1 cellular context compared by ENCODE assay signal in the genomic region with DNA sequence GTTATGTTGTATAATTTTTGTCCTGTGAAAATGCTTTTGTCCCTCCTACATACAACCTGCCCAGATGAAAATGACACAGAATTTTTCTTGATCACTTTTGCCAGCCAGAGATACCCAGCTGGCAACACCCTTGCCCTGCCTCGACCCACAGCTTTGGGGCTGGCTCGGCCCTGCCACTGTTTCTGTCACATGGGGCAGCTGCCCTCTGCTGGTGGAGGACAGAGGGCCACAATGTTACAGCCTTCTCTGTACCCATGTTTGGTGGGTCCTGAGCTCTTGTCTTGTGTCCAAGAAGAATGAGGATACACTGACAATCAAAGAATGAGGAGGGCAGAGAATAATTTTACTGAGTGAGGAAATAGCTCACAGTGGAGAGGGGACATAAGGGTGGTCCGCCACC.
TF ChIP-seq lines count a peak whose summit lies in the region.

No MANE protein-coding gene starts in this region.

TF ChIP-seq in SK-N-SH, 30 proteins besides CTCF, POLR2A, EP300 and RAD21 (continued from another document):
- TF ChIP-seq, protein P1, sequence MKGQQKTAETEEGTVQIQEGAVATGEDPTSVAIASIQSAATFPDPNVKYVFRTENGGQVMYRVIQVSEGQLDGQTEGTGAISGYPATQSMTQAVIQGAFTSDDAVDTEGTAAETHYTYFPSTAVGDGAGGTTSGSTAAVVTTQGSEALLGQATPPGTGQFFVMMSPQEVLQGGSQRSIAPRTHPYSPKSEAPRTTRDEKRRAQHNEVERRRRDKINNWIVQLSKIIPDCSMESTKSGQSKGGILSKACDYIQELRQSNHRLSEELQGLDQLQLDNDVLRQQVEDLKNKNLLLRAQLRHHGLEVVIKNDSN (IDR thresholded peaks at IDR 0.05; ENCODE audit: borderline replicate concordance, low read depth), result no peak
- no peak for TF ChIP-seq YY1 (IDR thresholded peaks at IDR 0.05; ENCODE audit: low read depth)
